ENCODE assay signal across 8 cellular contexts in the genomic region with DNA sequence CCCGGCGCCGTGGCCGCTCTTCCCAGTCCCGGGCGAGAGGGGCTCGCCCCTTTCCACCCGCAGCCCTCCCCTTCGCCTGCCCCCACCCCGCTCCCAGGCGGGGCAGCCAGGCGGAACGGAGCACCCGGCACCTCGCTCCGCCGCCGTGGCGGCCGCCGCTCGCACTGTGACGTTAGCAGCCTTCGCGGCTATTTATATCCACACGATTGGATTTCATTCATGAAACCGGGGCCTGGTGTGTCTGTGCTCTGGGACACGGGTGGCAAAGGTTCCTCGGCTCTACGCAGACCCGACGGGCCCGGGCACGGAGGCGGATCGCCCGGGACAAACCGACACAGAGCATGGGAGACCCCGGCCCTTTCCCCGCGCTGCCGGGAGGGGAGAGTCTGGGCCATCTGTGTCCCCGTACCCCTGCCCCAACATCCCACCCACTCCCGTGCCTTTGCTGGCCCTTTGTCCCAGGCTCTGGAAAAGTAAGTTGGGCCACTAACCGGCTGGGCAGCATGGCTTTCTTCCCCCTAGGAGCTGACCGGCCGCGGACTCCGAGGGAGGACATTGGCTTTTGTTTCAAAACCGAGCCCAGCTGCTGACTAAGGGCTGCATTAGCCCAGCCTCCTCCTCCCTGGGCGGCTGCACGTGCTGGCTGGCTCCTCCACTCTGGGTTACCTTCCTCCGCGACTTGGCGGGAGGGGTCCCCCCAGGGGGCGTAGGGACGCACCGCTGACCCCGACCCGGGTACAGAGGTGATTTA. TPM values are rescaled to one million over a fixed set of nuclear protein-coding genes. Genes with fewer than 3 reads are reported as not detected.
DNase-seq lines count a peak whose midpoint lies in the region; ATAC-seq, FAIRE-seq and TF ChIP-seq lines count a peak whose summit lies in the region.

RHOBTB1 (minus strand) TSS at position 27 of the 751 bp plus-strand sequence. CDS start 32,643 bp downstream, outside the sequence.

- H2AFZ ChIP-seq in OCI-LY1 (ENCODE audit: low read length) (no peak within 1 kb of the TSS), osteoblast (ENCODE audit: low read length) (peak within 1 kb of the TSS; percentile 94)

- H3K4me3 ChIP-seq in OCI-LY1 (ENCODE audit: low read depth, low read length, poor library complexity, severe bottlenecking) (peak within 1 kb of the TSS; percentile 16), astrocyte of the cerebellum (ENCODE audit: low read depth, low read length) (peak within 1 kb of the TSS; percentile 71), osteoblast (ENCODE audit: insufficient read depth, low read length) (peak within 1 kb of the TSS; percentile 86)

- ATAC-seq in GM18868 (IDR thresholded peaks at IDR 0.05; ENCODE audit: unreplicated experiment) (peak; percentile 48), HG03442 (IDR thresholded peaks at IDR 0.05; ENCODE audit: unreplicated experiment) (peak; percentile 40), left cardiac atrium (peak; percentile 90 to 94)

- H3K4me1 ChIP-seq in OCI-LY1 (ENCODE audit: insufficient read depth, low read length, severe bottlenecking), result no peaks in the 10 kb centered on the region
- H3K4me1 ChIP-seq in osteoblast (ENCODE audit: insufficient read depth, low read length), result peaks cover 16% of the 10 kb centered on the region

- H3K79me2 ChIP-seq in OCI-LY1 (ENCODE audit: insufficient read depth, low read length), result no peaks in the 10 kb centered on the region
- peaks cover 20% of the 10 kb centered on the region for H3K79me2 ChIP-seq in osteoblast (ENCODE audit: insufficient read depth, low read length)

- DNase-seq in C1 segment of cervical spinal cord (lab: John Stamatoyannopoulos, UW), result peak in 13 of 14 donors; percentile 7 to 89 (median 78)
- DNase-seq in astrocyte of the cerebellum (ENCODE audit: low read depth), result peak; percentile 59
- peak; percentile 84 for DNase-seq in left cardiac atrium
- peak; percentile 93 for DNase-seq in osteoblast (ENCODE audit: insufficient read length, low spot score, missing footprints)
- no peak for DNase-seq in GM12892 (ENCODE audit: insufficient read length)

- 0 out of 2 replicates have a peak within 1 kb of the TSS, but pooled peaks have one; percentile 17 for H3K4me2 ChIP-seq in OCI-LY1 (ENCODE audit: low read length)
- peak within 1 kb of the TSS; percentile 86 for H3K4me2 ChIP-seq in osteoblast (ENCODE audit: insufficient read depth, low read length)

- no peaks in the 10 kb centered on the region for H3K36me3 ChIP-seq in OCI-LY1 (ENCODE audit: insufficient read depth, low read length)
- no peaks in the 10 kb centered on the region for H3K36me3 ChIP-seq in osteoblast (ENCODE audit: insufficient read depth, low read length)

- no peaks in the 10 kb centered on the region for H3K9me2 ChIP-seq in OCI-LY1 (ENCODE audit: low read depth, low read length)

- H3K27me3 ChIP-seq in OCI-LY1 (ENCODE audit: insufficient read depth, low read length) (no peaks in the 10 kb centered on the region), osteoblast (ENCODE audit: insufficient read depth, low read length) (no peaks in the 10 kb centered on the region)

- intact Hi-C loops in left cardiac atrium (cut with DNase I), result loop anchor here (5.0 to 10.0 kb wide), 2 partner anchors 42 to 60 kb away; no protein-coding TSS in a partner anchor

- no peaks in the 10 kb centered on the region for H3F3A ChIP-seq in OCI-LY1 (ENCODE audit: insufficient read depth, low read length)

- TF ChIP-seq POLR2A in GM12892 (IDR thresholded peaks at IDR 0.05; ENCODE audit: low read depth, low read length), result no peak

- FAIRE-seq in GM12892 (lab: Jason Lieb, UNC), result no peak

- H4K20me1 ChIP-seq in OCI-LY1 (ENCODE audit: insufficient read depth, low read length) (no peaks in the 10 kb centered on the region), osteoblast (ENCODE audit: insufficient read depth, low read length) (no peaks in the 10 kb centered on the region)

- no peak within 1 kb of the TSS for H3K27ac ChIP-seq in OCI-LY1 (ENCODE audit: low read depth, low read length, poor library complexity, severe bottlenecking)
- H3K27ac ChIP-seq in osteoblast (ENCODE audit: low read depth, low read length), result peak within 1 kb of the TSS; percentile 96

- H3K9me3 ChIP-seq in OCI-LY1 (ENCODE audit: low read length) (no peaks in the 10 kb centered on the region), osteoblast (ENCODE audit: low read depth, low read length) (no peaks in the 10 kb centered on the region)

- TF ChIP-seq CTCF in OCI-LY1 (IDR thresholded peaks at IDR 0.05; ENCODE audit: low read length) (no peak), astrocyte of the cerebellum (IDR thresholded peaks at IDR 0.05; ENCODE audit: low read depth, low read length, missing control alignments) (no peak), osteoblast (IDR thresholded peaks at IDR 0.05; ENCODE audit: extremely low read depth, low read depth, low read length) (no peak)

- no peak within 1 kb of the TSS for H3K9ac ChIP-seq in OCI-LY1 (ENCODE audit: low read length)

- in situ Hi-C loops in astrocyte of the cerebellum (cut with HindIII; ENCODE audit: low sequenced_read_pairs), result no loop called here

RNA-seq across cellular contexts. Expression of gene RHOBTB1, which starts in this region (rescaled TPM):
- total RNA-seq in left cardiac atrium (10 to 100 TPM in 1 of 2 donors, 1 to 10 TPM in 1; 9.5 to 14.1 TPM), osteoblast (32.9 and 38.0 TPM in 2 replicates)
- not detected for polyA plus RNA-seq in GM12892 (2012; ENCODE audit: missing spikeins)

Comparison
In these comparisons a context has a peak if more than half of its experiments do, and no peak if none do; other contexts are left out.
1. ATAC-seq: peak in every context shown above with its lines; median percentile 92 in left cardiac atrium; 48 in GM18868; 40 in HG03442.
2. H3K4me3 ChIP-seq: peak in every context shown above with its lines; median percentile 86 in osteoblast; 71 in astrocyte of the cerebellum; 16 in OCI-LY1.